In genomic region chr18:41631723-41632285, GRCh38 we compare ENCODE assay signal across 1 cellular context.
TF ChIP-seq lines count a peak whose summit lies in the region.

No MANE protein-coding gene starts in this region.

TF ChIP-seq in HEK293, 187 proteins besides CTCF, POLR2A, EP300 and RAD21 (continued from another document):
- TF ChIP-seq ZBTB11 (tag by site-specific recombination; conservative IDR thresholded peaks at IDR 0.05; ENCODE audit: low read depth) (peak; percentile 45; the same call in 1 of the 2 replicates), ZFP37 (tag by site-specific recombination; IDR thresholded peaks at IDR 0.05) (peak; percentile 51; the same call in 1 of the 2 replicates), ZNF335 (tag by site-specific recombination; conservative IDR thresholded peaks at IDR 0.05) (0 out of 2 replicates have a peak, but pooled peaks have one; percentile 19), HIC1 (tag by site-specific recombination; IDR thresholded peaks at IDR 0.05) (0 out of 2 replicates have a peak, but pooled peaks have one; percentile 21), ZFHX2 (tag by site-specific recombination; conservative IDR thresholded peaks at IDR 0.05) (peak; percentile 58)
